ENCODE assay signal across 21 cellular contexts in the genomic region with DNA sequence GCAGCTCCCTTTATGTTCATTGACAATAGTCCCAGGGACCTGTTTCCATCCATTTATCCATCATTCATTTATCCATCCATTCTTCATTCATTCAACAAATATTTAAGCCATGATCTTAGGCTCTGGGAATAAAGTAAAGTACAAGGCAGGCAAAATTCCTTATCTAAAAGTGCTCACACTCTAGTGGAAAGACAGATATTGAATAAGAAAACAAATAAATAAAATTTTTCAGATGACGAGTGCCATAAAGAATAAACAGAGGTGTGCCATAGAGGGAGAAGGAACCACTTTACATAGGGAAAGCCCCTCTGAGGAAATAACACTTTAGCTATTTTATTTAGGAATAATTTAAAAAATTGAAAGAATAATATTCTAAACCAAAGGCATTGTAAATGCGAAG.
"Had no signal": no experiment of that assay in that cellular context is flagged by ENCODE, and none has a peak within 500 bp of the region (broad histone marks: within the 10 kb centered on the region; RNA-seq: fewer than 3 reads in every experiment).

No MANE protein-coding gene starts in this region.

- H3K4me1 Mint-ChIP-seq: activated CD4-positive, alpha-beta T cell treated with anti-CD3 and anti-CD28 coated beads, Interleukin-2, amount 10 ng/mL, durations not matched to agents 7 days and 5 days; T-cell had no signal

- H3K27ac ChIP-seq: Peyer's patch, VCaP had no signal

- H3K27ac Mint-ChIP-seq: activated CD4-positive, alpha-beta memory T cell treated with anti-CD3 and anti-CD28 coated beads for 36 hours; activated CD4-positive, alpha-beta T cell treated with anti-CD3 and anti-CD28 coated beads, Interleukin-2, amount 10 ng/mL, durations not matched to agents 7 days and 5 days; activated naive CD4-positive, alpha-beta T cell treated with anti-CD3 and anti-CD28 coated beads for 36 hours; activated naive CD8-positive, alpha-beta T cell; T-cell had no signal

- FAIRE-seq: TTC549 had no signal

- H3K9me3 ChIP-seq: Peyer's patch had no signal

- H3K4me1 ChIP-seq: Peyer's patch had no signal

- H3K4me3 ChIP-seq: Peyer's patch had no signal

- ATAC-seq: activated T-cell treated with anti-CD3 and anti-CD28 coated beads, Interleukin-2, amount 50 U/mL, for 4 hours; T-cell had no signal

- DNase-seq: activated CD4-positive, alpha-beta memory T cell treated with anti-CD3 and anti-CD28 coated beads for 36 hours; activated CD4-positive, alpha-beta T cell treated with anti-CD3 and anti-CD28 coated beads, Interleukin-2, amount 10 ng/mL, durations not matched to agents 7 days and 5 days; activated CD4-positive, CD25-positive, alpha-beta regulatory T cell; activated CD8-positive, alpha-beta memory T cell treated with anti-CD3 and anti-CD28 coated beads for 24 hours; activated gamma-delta T cell; activated naive CD4-positive, alpha-beta T cell treated with anti-CD3 and anti-CD28 coated beads for 36 hours; activated T-cell treated with anti-CD3 and anti-CD28 coated beads, Interleukin-2, amount 50 U/mL, for 4 hours; amygdala; NCI-H1105; NCI-H1436; NCI-H1694 treated with DMSO at 0.1 percent for 48 hours; NCI-H2081; NCI-H524; Peyer's patch; SHP77 treated with DMSO at 0.1 percent for 48 hours; T-cell; T-helper 2 cell; T1000 had no signal

- H3K36me3 ChIP-seq: Peyer's patch had no signal

- H3K36me3 Mint-ChIP-seq: activated CD4-positive, alpha-beta memory T cell treated with anti-CD3 and anti-CD28 coated beads for 36 hours; activated naive CD8-positive, alpha-beta T cell; T-cell had no signal

- H3K27me3 ChIP-seq: Peyer's patch had no signal

- H3K4me3 Mint-ChIP-seq: activated CD4-positive, alpha-beta memory T cell treated with anti-CD3 and anti-CD28 coated beads for 36 hours; activated CD4-positive, alpha-beta T cell treated with anti-CD3 and anti-CD28 coated beads, Interleukin-2, amount 10 ng/mL, durations not matched to agents 7 days and 5 days; activated naive CD4-positive, alpha-beta T cell treated with anti-CD3 and anti-CD28 coated beads for 36 hours; activated naive CD8-positive, alpha-beta T cell; activated T-cell treated with anti-CD3 and anti-CD28 coated beads, Interleukin-2, amount 50 U/mL, for 4 hours; T-cell had no signal

- H3K9me3 Mint-ChIP-seq: activated CD4-positive, alpha-beta memory T cell treated with anti-CD3 and anti-CD28 coated beads for 36 hours; activated CD4-positive, alpha-beta T cell treated with anti-CD3 and anti-CD28 coated beads, Interleukin-2, amount 10 ng/mL, durations not matched to agents 7 days and 5 days; activated naive CD4-positive, alpha-beta T cell treated with anti-CD3 and anti-CD28 coated beads for 36 hours; activated T-cell treated with anti-CD3 and anti-CD28 coated beads, Interleukin-2, amount 50 U/mL, for 4 hours; T-cell had no signal
